9 cellular contexts compared by ENCODE assay signal in the genomic region with DNA sequence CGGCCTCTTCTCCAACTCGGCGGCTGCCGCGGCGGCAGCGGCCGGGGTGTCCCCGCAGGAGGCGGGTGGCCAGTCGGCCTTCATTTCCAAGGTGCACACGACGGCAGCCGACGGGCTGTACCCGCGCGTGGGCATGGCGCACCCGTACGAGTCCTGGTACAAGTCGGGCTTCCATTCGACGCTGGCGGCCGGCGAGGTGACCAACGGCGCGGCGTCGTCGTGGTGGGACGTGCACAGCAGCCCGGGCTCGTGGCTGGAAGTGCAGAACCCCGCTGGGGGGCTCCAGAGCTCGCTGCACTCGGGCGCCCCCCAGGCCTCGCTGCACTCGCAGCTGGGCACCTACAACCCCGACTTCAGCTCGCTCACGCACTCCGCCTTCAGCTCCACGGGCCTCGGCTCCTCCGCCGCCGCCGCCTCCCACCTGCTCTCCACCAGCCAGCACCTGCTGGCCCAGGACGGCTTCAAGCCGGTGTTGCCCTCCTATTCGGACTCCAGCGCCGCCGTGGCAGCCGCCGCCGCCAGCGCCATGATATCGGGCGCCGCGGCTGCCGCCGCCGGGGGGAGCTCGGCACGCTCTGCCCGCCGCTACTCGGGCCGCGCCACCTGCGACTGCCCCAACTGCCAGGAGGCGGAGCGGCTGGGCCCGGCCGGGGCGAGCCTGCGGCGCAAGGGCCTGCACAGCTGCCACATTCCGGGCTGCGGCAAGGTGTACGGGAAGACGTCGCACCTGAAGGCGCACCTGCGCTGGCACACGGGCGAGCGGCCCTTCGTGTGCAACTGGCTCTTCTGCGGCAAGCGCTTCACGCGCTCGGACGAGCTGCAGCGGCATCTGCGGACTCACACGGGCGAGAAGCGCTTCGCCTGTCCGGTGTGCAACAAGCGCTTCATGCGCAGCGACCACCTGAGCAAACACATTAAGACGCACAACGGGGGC. TPM values are rescaled to one million over a fixed set of nuclear protein-coding genes. Genes with fewer than 3 reads are reported as not detected.
DNase-seq lines count a peak whose midpoint lies in the region; ATAC-seq and TF ChIP-seq lines count a peak whose summit lies in the region.
"Had no signal": no experiment of that assay in that cellular context is flagged by ENCODE, and none has a peak within 500 bp of the region (broad histone marks: within the 10 kb centered on the region; RNA-seq: fewer than 3 reads in every experiment).

No MANE protein-coding gene starts in this region.

- H2BK15ac ChIP-seq in mesendoderm (replicated peaks; ENCODE audit: low read depth) = no peak overlapping the region

- peaks cover 0 to 20% (median 0%) of the 10 kb centered on the region in 4 donors for H3K9me3 ChIP-seq in Peyer's patch

- peak overlapping the region; percentile 81 for H3K56ac ChIP-seq in mesendoderm (ENCODE audit: low read length)

- H3K4me1 Mint-ChIP-seq in MCF 10A (ENCODE audit: insufficient read depth, unreplicated experiment) = peaks cover 5% of the 10 kb centered on the region

- TF ChIP-seq POLR2A in Peyer's patch (IDR thresholded peaks at IDR 0.05) = no peak

- H3K4me3 Mint-ChIP-seq in MCF 10A (ENCODE audit: unreplicated experiment) = peak overlapping the region; percentile 73

- peaks cover 0 to 91% of the 10 kb centered on the region in 2 donors for H3K27me3 ChIP-seq in Peyer's patch
- H3K27me3 ChIP-seq in mesendoderm (ENCODE audit: insufficient read depth, low read length, poor library complexity) = peaks cover 21% of the 10 kb centered on the region

- H3K4me1 ChIP-seq in Peyer's patch = peaks cover 0 to 70% (median 34%) of the 10 kb centered on the region in 4 donors
- peaks cover 7% of the 10 kb centered on the region for H3K4me1 ChIP-seq in mesendoderm (ENCODE audit: control insufficient read depth, low read depth, low read length)

- intact Hi-C loops in MCF 10A (cut with micrococcal nuclease) = loop anchor here (2.0 kb wide), 1 partner anchor 88 kb away; a partner anchor contains a TSS

- H3K9ac ChIP-seq in mesendoderm (ENCODE audit: low read length) = peak overlapping the region; percentile 54

- H3K4ac ChIP-seq in mesendoderm (ENCODE audit: low read depth, low read length) = no peak overlapping the region

- no peak overlapping the region for H2AK5ac ChIP-seq in mesendoderm (ENCODE audit: low read length)

- H3K79me1 ChIP-seq in mesendoderm (ENCODE audit: low read length) = no peaks in the 10 kb centered on the region

- WGBS in mesendoderm (ENCODE audit: extremely low coverage, insufficient coverage, low lambda C conversion rate) = no CpG with 5 or more reads among the region's 113 CpGs

- no peak overlapping the region for H4K5ac ChIP-seq in mesendoderm (ENCODE audit: low read length)

- no peaks in the 10 kb centered on the region for H3K9me3 Mint-ChIP-seq in MCF 10A (ENCODE audit: unreplicated experiment)

- H3K4me3 ChIP-seq in Peyer's patch (peak overlapping the region; percentile 11 to 50 (median 43)), mesendoderm (ENCODE audit: low read length) (no peak overlapping the region)

- H3K79me2 ChIP-seq in mesendoderm (ENCODE audit: control insufficient read depth, insufficient read depth, low read length) = no peaks in the 10 kb centered on the region

- no TSS peak for BruUV-seq in MCF 10A (replicated peaks; lab: Mats Ljungman, UMichigan)

- H3K27ac Mint-ChIP-seq in MCF 10A (ENCODE audit: low read depth, unreplicated experiment) = no peak overlapping the region

- POLR2A ChIA-PET in MCF 10A (lab: Yijun Ruan, JAX) = interaction anchor here (0.6 to 1.2 kb wide), 8 partner anchors 16 to 937 kb away, joined by 3 to 4 read pairs (median 3); no protein-coding TSS in a partner anchor

- H3K36me3 ChIP-seq in Peyer's patch = no peaks in the 10 kb centered on the region
- no peaks in the 10 kb centered on the region for H3K36me3 ChIP-seq in mesendoderm (ENCODE audit: control insufficient read depth, insufficient read depth, low read length)
- H3K36me3 ChIP-seq: adrenal gland had no signal

- DNase-seq in NCI-H82 (lab: John Stamatoyannopoulos, UW) = peak; percentile 72
- DNase-seq in NCI-H82 treated with DMSO at 0.1 percent for 48 hours (lab: John Stamatoyannopoulos, UW; ENCODE audit: unreplicated experiment) = no peak
- DNase-seq in Peyer's patch = peak in 2 of 3 donors; percentile 64 to 78
- peak; percentile 65 for DNase-seq in MCF 10A (ENCODE audit: unreplicated experiment)
- DNase-seq in mesendoderm = peak; percentile 86
- no peak for DNase-seq in globus pallidus (ENCODE audit: low spot score)
- DNase-seq in NCI-H2029 (lab: John Stamatoyannopoulos, UW) = no peak

- no peaks in the 10 kb centered on the region for H3K36me3 Mint-ChIP-seq in MCF 10A (ENCODE audit: insufficient read depth, unreplicated experiment)

- no peak overlapping the region for H2BK5ac ChIP-seq in mesendoderm (ENCODE audit: low read length)

- TF ChIP-seq CTCF in Peyer's patch (IDR thresholded peaks at IDR 0.05) (peak in 3 of 6 experiments; percentile 10 to 32 (median 32)), MCF 10A (IDR thresholded peaks at IDR 0.05; ENCODE audit: unreplicated experiment) (no peak)

- H3K4me2 ChIP-seq in mesendoderm (ENCODE audit: low read length) = peak overlapping the region; percentile 70

- peak; percentile 52 for ATAC-seq in HG03432 (IDR thresholded peaks at IDR 0.05; ENCODE audit: unreplicated experiment)

- CTCF ChIA-PET in MCF 10A (lab: Yijun Ruan, JAX) = interaction anchor here (0.5 to 1.2 kb wide), 11 partner anchors 10 to 1531 kb away, joined by 3 to 6 read pairs (median 3); no protein-coding TSS in a partner anchor

- H2BK120ac ChIP-seq in mesendoderm (ENCODE audit: low read depth, low read length) = no peak overlapping the region

- no peaks in the 10 kb centered on the region for H3K27me3 Mint-ChIP-seq in MCF 10A (ENCODE audit: insufficient read depth, unreplicated experiment)

- H3K27ac ChIP-seq in Peyer's patch = no peak overlapping the region
- H3K27ac ChIP-seq in mesendoderm (ENCODE audit: low read depth, low read length) = no peak overlapping the region
- H3K27ac ChIP-seq: adrenal gland had no signal

- H4K8ac ChIP-seq in mesendoderm (ENCODE audit: low read depth, low read length) = no peak overlapping the region

- H3K23ac ChIP-seq in mesendoderm (ENCODE audit: low read length) = peak overlapping the region; percentile 70

- peak overlapping the region; percentile 39 for H3K18ac ChIP-seq in mesendoderm (ENCODE audit: low read length)

RNA-seq across cellular contexts. Expression of a gene that starts 1.9 kb away (rescaled TPM):
- total RNA-seq in Peyer's patch (not detected), MCF 10A (2022) (not detected in 2 replicates)
- 0.08 TPM for polyA plus RNA-seq in mesendoderm (2013, experiment 1 of 2)
- polyA plus RNA-seq in mesendoderm (2013, experiment 2 of 2) = 0.15 TPM
- total RNA-seq: adrenal gland had no signal
- polyA plus RNA-seq: adrenal gland had no signal

RNA-seq across cellular contexts. Expression of a gene that starts 58.9 kb away (rescaled TPM):
- 10 to 100 TPM; 26.4 to 40.9 (median 29.8) TPM for total RNA-seq in Peyer's patch
- total RNA-seq in MCF 10A (2022) = 27.3 and 28.2 TPM in 2 replicates
- 5.0 TPM for polyA plus RNA-seq in mesendoderm (2013, experiment 1 of 2)
- 4.9 TPM for polyA plus RNA-seq in mesendoderm (2013, experiment 2 of 2)

Comparison
In these comparisons a context has a peak if more than half of its experiments do, and no peak if none do; other contexts are left out.
1. DNase-seq: peak in NCI-H82 (single experiment), Peyer's patch (2 of 3), MCF 10A (single experiment) and mesendoderm (single experiment); none in NCI-H82 treated with DMSO at 0.1 percent for 48 hours (single experiment), globus pallidus (single experiment) and NCI-H2029 (single experiment).